Comparison of ENCODE assay signal across 20 cellular contexts in genomic region chr2:71564361-71564760, GRCh38.
"Had no signal": no experiment of that assay in that cellular context is flagged by ENCODE, and none has a peak within 500 bp of the region (broad histone marks: within the 10 kb centered on the region; RNA-seq: fewer than 3 reads in every experiment).

No MANE protein-coding gene starts in this region.

- DNase-seq: colonic mucosa; dermis blood vessel endothelial cell; erythroblast; foreskin keratinocyte; kidney; spleen; stimulated activated CD4-positive, alpha-beta T cell treated with anti-CD3 and anti-CD28 coated beads, Interleukin-15, amount 100 ng/mL, for 24 hours; stimulated activated CD4-positive, alpha-beta T cell treated with anti-CD3 and anti-CD28 coated beads, Interleukin-1b, Interleukin-23, amount 100 ng/mL, for 48 hours; stimulated activated CD4-positive, alpha-beta T cell treated with anti-CD3 and anti-CD28 coated beads, Interleukin-4, amount 100 ng/mL, for 24 hours; testis; upper lobe of right lung had no signal

- H3K4me2 ChIP-seq: hepatocyte had no signal

- H3K4me1 ChIP-seq: colonic mucosa, foreskin keratinocyte, parathyroid adenoma, prostate gland, right lobe of liver, testis, tibial nerve, upper lobe of right lung had no signal

- H3K9ac ChIP-seq: parathyroid adenoma had no signal

- H3K9me3 ChIP-seq: colonic mucosa, mucosa of descending colon, prostate gland, right lobe of liver, spleen, testis, tibial nerve, upper lobe of right lung, vagina had no signal

- H2AFZ ChIP-seq: hepatocyte, parathyroid adenoma had no signal

- H3K27ac ChIP-seq: colonic mucosa, foreskin keratinocyte, hepatocyte, parathyroid adenoma, prostate gland, right lobe of liver, spleen, testis, tibial nerve, upper lobe of right lung, vagina had no signal

- H3K4me3 ChIP-seq: colonic mucosa, hepatocyte, mucosa of descending colon, prostate gland, right lobe of liver, spleen, testis, tibial nerve, upper lobe of right lung, vagina had no signal

- H3K27me3 ChIP-seq: colonic mucosa, hepatocyte, right lobe of liver, spleen, testis, upper lobe of right lung, vagina had no signal

- ATAC-seq: foreskin keratinocyte; left cardiac atrium; stimulated activated memory B cell treated with anti-CD40 and anti-IgM and Interleukin-4, amounts not matched to agents 10 μg/mL and 1 μg/mL and 100 μg/mL, for 72 hours had no signal

- H3K36me3 ChIP-seq: colonic mucosa, prostate gland, tibial nerve, upper lobe of right lung, vagina had no signal

- H3K79me2 ChIP-seq: hepatocyte, parathyroid adenoma had no signal
